14 cellular contexts compared by ENCODE assay signal in genomic region chr16:85865-86264, GRCh38. TPM values are rescaled to one million over a fixed set of nuclear protein-coding genes. Genes with fewer than 3 reads are reported as not detected.
A peak's percentile ranks its signal among the peaks of the same experiment; 100 is the strongest.
DNase-seq lines count a peak whose midpoint lies in the region; ATAC-seq and TF ChIP-seq lines count a peak whose summit lies in the region.
"Had no signal": no experiment of that assay in that cellular context is flagged by ENCODE, and none has a peak within 500 bp of the region (broad histone marks: within the 10 kb centered on the region; RNA-seq: fewer than 3 reads in every experiment).

No MANE protein-coding gene starts in this region.

- H3K27me3 ChIP-seq in CD4-positive, CD25-positive, alpha-beta regulatory T cell (ENCODE audit: control insufficient read depth, insufficient read depth, low read length) = no peaks in the 10 kb centered on the region
- H3K27me3 ChIP-seq in Loucy (ENCODE audit: insufficient read depth, low read length, poor library complexity, severe bottlenecking) = no peaks in the 10 kb centered on the region
- H3K27me3 ChIP-seq: right lobe of liver had no signal

- H3K4me3 ChIP-seq in CD4-positive, CD25-positive, alpha-beta regulatory T cell (ENCODE audit: low read depth, low read length) = no peak overlapping the region
- peak overlapping the region; percentile 62 for H3K4me3 ChIP-seq in Loucy (ENCODE audit: low read length, poor library complexity, severe bottlenecking)
- H3K4me3 ChIP-seq: right lobe of liver had no signal

- H4K20me1 ChIP-seq in Loucy (ENCODE audit: insufficient read depth, low read length, poor library complexity, severe bottlenecking) = no peaks in the 10 kb centered on the region

- intact Hi-C loops in posterior vena cava (cut with DNase I) = no loop called here

- no peak for DNase-seq in CD4-positive, CD25-positive, alpha-beta regulatory T cell
- peak; percentile 67 for DNase-seq in cerebellar cortex (ENCODE audit: low spot score)
- peak; percentile 78 for DNase-seq in posterior vena cava (ENCODE audit: low spot score)
- DNase-seq in WTC11 (ENCODE audit: low spot score) = no peak
- no peak for DNase-seq in GM10248 (ENCODE audit: extremely low spot score)
- DNase-seq in medulla oblongata (ENCODE audit: extremely low spot score) = no peak
- DNase-seq: amniotic stem cell; effector memory CD4-positive, alpha-beta T cell; hippocampal formation; NCI-H1694 treated with DMSO at 0.1 percent for 48 hours; right lobe of liver; SW 1271 had no signal

- peaks cover 0 to 23% (median 17%) of the 10 kb centered on the region in 4 donors for H3K4me1 Mint-ChIP-seq in CD4-positive, CD25-positive, alpha-beta regulatory T cell
- H3K4me1 Mint-ChIP-seq in WTC11 = peaks cover 8% of the 10 kb centered on the region; the same call in 1 of the 2 replicates

- no peak for ATAC-seq in CD4-positive, CD25-positive, alpha-beta regulatory T cell (ENCODE audit: low read depth in 2 of 2)
- ATAC-seq in WTC11 = no peak
- ATAC-seq in GM19351 (IDR thresholded peaks at IDR 0.05; ENCODE audit: unreplicated experiment) = no peak

- no peaks in the 10 kb centered on the region; the same call in 1 of the 2 replicates for H3K79me2 ChIP-seq in Loucy (ENCODE audit: insufficient read depth, low read length)

- TF ChIP-seq CTCF in Loucy (conservative IDR thresholded peaks at IDR 0.05; ENCODE audit: low read length) = no peak
- no peak for TF ChIP-seq CTCF in WTC11 (IDR thresholded peaks at IDR 0.05)
- TF ChIP-seq CTCF in GM10248 (IDR thresholded peaks at IDR 0.05; ENCODE audit: control extremely low read depth, extremely low read depth, low read depth, missing control alignments) = no peak

- H3K4me2 ChIP-seq in Loucy (ENCODE audit: low read depth, low read length, poor library complexity, severe bottlenecking) = peak overlapping the region; percentile 81

- H3K27me3 Mint-ChIP-seq in CD4-positive, CD25-positive, alpha-beta regulatory T cell = no peaks in the 10 kb centered on the region
- H3K27me3 Mint-ChIP-seq in WTC11 (ENCODE audit: low read depth) = no peaks in the 10 kb centered on the region

- peaks cover 16% of the 10 kb centered on the region for H3K36me3 ChIP-seq in CD4-positive, CD25-positive, alpha-beta regulatory T cell (ENCODE audit: control insufficient read depth, insufficient read depth, low read length)
- no peaks in the 10 kb centered on the region for H3K36me3 ChIP-seq in Loucy (ENCODE audit: insufficient read depth, low read length)

- peak overlapping the region; percentile 72 for H3K9ac ChIP-seq in Loucy (ENCODE audit: low read depth, low read length, poor library complexity, severe bottlenecking)

- H3K9me3 Mint-ChIP-seq in CD4-positive, CD25-positive, alpha-beta regulatory T cell = no peaks in the 10 kb centered on the region
- H3K9me3 Mint-ChIP-seq in WTC11 = no peaks in the 10 kb centered on the region

- no peaks in the 10 kb centered on the region; the same call in 1 of the 2 replicates for H3F3A ChIP-seq in Loucy (ENCODE audit: low read depth)

- peaks cover 17% of the 10 kb centered on the region for H3K4me1 ChIP-seq in CD4-positive, CD25-positive, alpha-beta regulatory T cell (ENCODE audit: control insufficient read depth, insufficient read depth, low read length, poor library complexity, severe bottlenecking)
- peaks cover 40% of the 10 kb centered on the region for H3K4me1 ChIP-seq in Loucy (ENCODE audit: insufficient read depth, low read length, poor library complexity, severe bottlenecking)
- H3K4me1 ChIP-seq: right lobe of liver had no signal

- H3K27ac ChIP-seq in CD4-positive, CD25-positive, alpha-beta regulatory T cell (ENCODE audit: insufficient read depth, low read length, poor library complexity, severe bottlenecking) = no peak overlapping the region
- H3K27ac ChIP-seq: right lobe of liver had no signal

- H3K27ac Mint-ChIP-seq in CD4-positive, CD25-positive, alpha-beta regulatory T cell = peak overlapping the region in 2 of 3 donors; percentile 15 to 63
- no peak overlapping the region for H3K27ac Mint-ChIP-seq in WTC11

- H3K9me2 ChIP-seq in Loucy (replicated peaks; ENCODE audit: low read depth, low read length) = no peaks in the 10 kb centered on the region

- H2AFZ ChIP-seq in Loucy (ENCODE audit: low read length) = no peak overlapping the region

- peaks cover 16% of the 10 kb centered on the region for H3K36me3 Mint-ChIP-seq in CD4-positive, CD25-positive, alpha-beta regulatory T cell
- H3K36me3 Mint-ChIP-seq in WTC11 = peaks cover 24% of the 10 kb centered on the region

- CTCF ChIA-PET in WTC11 (lab: Charles Lee) = interaction anchor here (1.2 to 8.2 kb wide), 4 partner anchors 10 to 21 kb away, joined by 5 to 63 read pairs (median 22); no protein-coding TSS in a partner anchor
- CTCF ChIA-PET in GM10248 (lab: Yijun Ruan, JAX) = interaction anchor here (1.4 to 32.8 kb wide), 4 partner anchors 4 to 95 kb away, joined by 3 to 701 read pairs (median 356); partner anchors contain the start of genes HBQ1, MPG and RHBDF1

- POLR2A ChIA-PET in WTC11 (lab: Charles Lee) = interaction anchor here (1.3 kb wide), 1 partner anchor 15 kb away, joined by 3 read pairs; no protein-coding TSS in a partner anchor
- POLR2A ChIA-PET in GM10248 (lab: Yijun Ruan, JAX) = no interaction called here

- no peak overlapping the region for H3K4me3 Mint-ChIP-seq in CD4-positive, CD25-positive, alpha-beta regulatory T cell
- H3K4me3 Mint-ChIP-seq in WTC11 = no peak overlapping the region

- no peaks in the 10 kb centered on the region for H3K9me3 ChIP-seq in CD4-positive, CD25-positive, alpha-beta regulatory T cell (ENCODE audit: control insufficient read depth in 2 of 2, low read length in 2 of 2)
- no peaks in the 10 kb centered on the region for H3K9me3 ChIP-seq in Loucy (ENCODE audit: insufficient read depth, low read depth, low read length)
- H3K9me3 ChIP-seq: right lobe of liver had no signal

TF ChIP-seq in WTC11, 78 proteins besides CTCF, POLR2A, EP300 and RAD21 (continues in another document):
- TF ChIP-seq MXD4 (CRISPR knock-in tag; IDR thresholded peaks at IDR 0.05; ENCODE audit: borderline replicate concordance) (no peak), USF2 (CRISPR knock-in tag; IDR thresholded peaks at IDR 0.05) (no peak), ATF2 (CRISPR knock-in tag; IDR thresholded peaks at IDR 0.05; ENCODE audit: borderline replicate concordance, low read depth) (no peak), E2F4 (CRISPR knock-in tag; IDR thresholded peaks at IDR 0.05; ENCODE audit: borderline replicate concordance, low read depth) (no peak)

RNA-seq across cellular contexts. Expression of gene MPG, which starts 7.8 kb away (rescaled TPM):
- total RNA-seq in CD4-positive, CD25-positive, alpha-beta regulatory T cell = 29.2 TPM
- 10 to 100 TPM; 62.2 to 82.7 (median 81.8) TPM for polyA plus RNA-seq in CD4-positive, CD25-positive, alpha-beta regulatory T cell
- total RNA-seq in posterior vena cava (10 to 100 TPM; 42.2 to 45.6 TPM), WTC11 (2021) (60.0 to 62.0 TPM (median 60.0 TPM) in 3 replicates)

RNA-seq across cellular contexts. Expression of gene RHBDF1, which starts 13.4 kb away (rescaled TPM):
- 0.67 TPM for total RNA-seq in CD4-positive, CD25-positive, alpha-beta regulatory T cell
- not detected for polyA plus RNA-seq in CD4-positive, CD25-positive, alpha-beta regulatory T cell
- total RNA-seq in posterior vena cava = 10 to 100 TPM; 39.5 to 39.7 TPM
- total RNA-seq in WTC11 (2021) = 40.9 to 60.8 TPM (median 44.2 TPM) in 3 replicates

RNA-seq across cellular contexts. Expression of gene SNRNP25, which starts 32.2 kb away (rescaled TPM):
- 9.4 TPM for total RNA-seq in CD4-positive, CD25-positive, alpha-beta regulatory T cell
- polyA plus RNA-seq in CD4-positive, CD25-positive, alpha-beta regulatory T cell = 10 to 100 TPM; 16.6 to 29.1 (median 21.2) TPM
- 10 to 100 TPM; 11.2 to 11.6 TPM for total RNA-seq in posterior vena cava
- total RNA-seq in WTC11 (2021) = 51.6 to 55.9 TPM (median 54.7 TPM) in 3 replicates

RNA-seq across cellular contexts. Expression of gene POLR3K, which starts 32.5 kb away (rescaled TPM):
- total RNA-seq in CD4-positive, CD25-positive, alpha-beta regulatory T cell = 12.7 TPM
- polyA plus RNA-seq in CD4-positive, CD25-positive, alpha-beta regulatory T cell = 10 to 100 TPM; 37.5 to 50.4 (median 48.6) TPM
- total RNA-seq in posterior vena cava (1 to 10 TPM; 7.4 to 7.9 TPM), WTC11 (2021) (37.9 to 40.1 TPM (median 38.6 TPM) in 3 replicates)

RNA-seq across cellular contexts. Expression of gene NPRL3, which starts 52.6 kb away (rescaled TPM):
- 23.1 TPM for total RNA-seq in CD4-positive, CD25-positive, alpha-beta regulatory T cell
- polyA plus RNA-seq in CD4-positive, CD25-positive, alpha-beta regulatory T cell = 1 to 10 TPM; 6.5 to 9.2 (median 8.2) TPM
- total RNA-seq in posterior vena cava (10 to 100 TPM; 13.2 to 22.1 TPM), WTC11 (2021) (41.1 to 47.9 TPM (median 45.7 TPM) in 3 replicates)

Comparison
In these comparisons a context has a peak if more than half of its experiments do, and no peak if none do; other contexts are left out.
1. DNase-seq: peak in cerebellar cortex (single experiment) and posterior vena cava (single experiment); none in CD4-positive, CD25-positive, alpha-beta regulatory T cell (0 of 3), WTC11 (single experiment), GM10248 (single experiment) and medulla oblongata (single experiment).
2. RNA of gene RHBDF1, which starts 13.4 kb away (total RNA-seq): 40.9 to 60.8 TPM in WTC11 and 39.5 to 39.7 TPM in posterior vena cava; 0.67 TPM in CD4-positive, CD25-positive, alpha-beta regulatory T cell (single experiment); every median in the first group is over 10 times any median in the second.